ENCODE assay signal across 9 cellular contexts in genomic region chr3:185332026-185332735, GRCh38. TPM values are rescaled to one million over a fixed set of nuclear protein-coding genes. Genes with fewer than 3 reads are reported as not detected.
DNase-seq lines count a peak whose midpoint lies in the region; ATAC-seq, FAIRE-seq and TF ChIP-seq lines count a peak whose summit lies in the region.
"Had no signal": no experiment of that assay in that cellular context is flagged by ENCODE, and none has a peak within 500 bp of the region (broad histone marks: within the 10 kb centered on the region; RNA-seq: fewer than 3 reads in every experiment).

No MANE protein-coding gene starts in this region.

- H3K4me1 ChIP-seq in astrocyte (ENCODE audit: insufficient read depth, low read length): no peaks in the 10 kb centered on the region

- H3K27me3 Mint-ChIP-seq in astrocyte (ENCODE audit: low read depth, unreplicated experiment) (no peaks in the 10 kb centered on the region), naive B cell (peaks cover 0 to 6% (median 0%) of the 10 kb centered on the region in 3 donors)

- no peaks in the 10 kb centered on the region for H4K20me1 ChIP-seq in astrocyte (ENCODE audit: insufficient read depth, low read length)

- H3K27ac Mint-ChIP-seq in astrocyte (ENCODE audit: unreplicated experiment) (peak overlapping the region; percentile 75), naive B cell (peak overlapping the region in 1 of 6 donors; percentile 6)

- ATAC-seq in GM18861 (IDR thresholded peaks at IDR 0.05; ENCODE audit: unreplicated experiment) (peak; percentile 100), HG02981 (IDR thresholded peaks at IDR 0.05; ENCODE audit: unreplicated experiment) (peak; percentile 99), naive B cell (ENCODE audit: low read depth in 2 of 2) (peak; percentile 90 to 98)

- no peak for FAIRE-seq in astrocyte (lab: Jason Lieb, UNC)
- FAIRE-seq: endometrium had no signal

- POLR2A ChIA-PET in AG04449 (lab: Yijun Ruan, JAX): no interaction called here

- H3K36me3 Mint-ChIP-seq in astrocyte (ENCODE audit: low read depth, unreplicated experiment): peaks cover 2% of the 10 kb centered on the region
- H3K36me3 Mint-ChIP-seq in naive B cell: no peaks in the 10 kb centered on the region

- no peak overlapping the region for H2AFZ ChIP-seq in astrocyte (ENCODE audit: low read depth, low read length)

- no peak overlapping the region for H3K27ac ChIP-seq in astrocyte (ENCODE audit: low read depth, low read length)

- H3K4me1 Mint-ChIP-seq in astrocyte (ENCODE audit: low read depth, unreplicated experiment) (peaks cover 19% of the 10 kb centered on the region), naive B cell (peaks cover 5 to 13% (median 11%) of the 10 kb centered on the region in 3 donors)

- no peaks in the 10 kb centered on the region for H3K9me3 Mint-ChIP-seq in astrocyte (ENCODE audit: unreplicated experiment)
- no peaks in the 10 kb centered on the region for H3K9me3 Mint-ChIP-seq in naive B cell

- no peaks in the 10 kb centered on the region for H3K9me3 ChIP-seq in astrocyte (ENCODE audit: insufficient read depth, low read depth, low read length)

- no peaks in the 10 kb centered on the region for H3K36me3 ChIP-seq in astrocyte (ENCODE audit: insufficient read depth, low read length)

- DNase-seq in AG04449 (ENCODE audit: low read depth, low spot score): peak; percentile 56
- DNase-seq in NCI-H2029 treated with DMSO at 0.1 percent for 48 hours (lab: John Stamatoyannopoulos, UW): peak; percentile 98
- DNase-seq in astrocyte (ENCODE audit: low read depth): peak; percentile 46
- DNase-seq in naive B cell: peak; percentile 18
- no peak for DNase-seq in iPS-NIHi7 (ENCODE audit: extremely low spot score)
- DNase-seq in midbrain (lab: John Stamatoyannopoulos, UW): no peak

- H3K4me2 ChIP-seq in astrocyte (ENCODE audit: low read length): no peak overlapping the region

- H3K9ac ChIP-seq in astrocyte (ENCODE audit: low read length): no peak overlapping the region

- H3K79me2 ChIP-seq in astrocyte (ENCODE audit: insufficient read depth, low read length): no peaks in the 10 kb centered on the region

- TF ChIP-seq CTCF in AG04449 (IDR thresholded peaks at IDR 0.05; ENCODE audit: insufficient read depth, low read length, missing control alignments) (no peak), astrocyte (IDR thresholded peaks at IDR 0.05; ENCODE audit: insufficient read depth, low read depth, low read length) (no peak)

- H3K27me3 ChIP-seq in astrocyte (ENCODE audit: insufficient read depth, low read length): no peaks in the 10 kb centered on the region

- CTCF ChIA-PET in AG04449 (lab: Yijun Ruan, JAX): interaction anchor here (1.2 to 1.8 kb wide), 2 partner anchors 21 to 23 kb away, joined by 4 to 5 read pairs; no protein-coding TSS in a partner anchor

- H3K4me3 ChIP-seq in AG04449 (ENCODE audit: low read depth, low read length): no peak overlapping the region
- H3K4me3 ChIP-seq in astrocyte (ENCODE audit: insufficient read depth, low read depth, low read length): no peak overlapping the region

- H3K4me3 Mint-ChIP-seq in astrocyte (ENCODE audit: unreplicated experiment) (no peak overlapping the region), naive B cell (peak overlapping the region in 5 of 8 donors; percentile 8 to 57 (median 38))

RNA-seq across cellular contexts. Expression of gene MAP3K13, which starts 30.8 kb away (rescaled TPM):
- total RNA-seq in astrocyte: 21.6 and 22.2 TPM in 2 replicates
- polyA plus RNA-seq in naive B cell (ENCODE audit: low read depth in 6 of 6): 10 to 100 TPM; 39.9 to 64.9 (median 57.6) TPM

Comparison
In these comparisons a context has a peak if more than half of its experiments do, and no peak if none do; other contexts are left out.
1. DNase-seq: peak in AG04449 (single experiment), NCI-H2029 treated with DMSO at 0.1 percent for 48 hours (single experiment), astrocyte (single experiment) and naive B cell (single experiment); none in iPS-NIHi7 (single experiment) and midbrain (single experiment).
2. Peak in every context shown above with its lines, with median percentiles within 50 percentile points of each other: ATAC-seq.